Comparison of ENCODE assay signal across 19 cellular contexts in the genomic region with DNA sequence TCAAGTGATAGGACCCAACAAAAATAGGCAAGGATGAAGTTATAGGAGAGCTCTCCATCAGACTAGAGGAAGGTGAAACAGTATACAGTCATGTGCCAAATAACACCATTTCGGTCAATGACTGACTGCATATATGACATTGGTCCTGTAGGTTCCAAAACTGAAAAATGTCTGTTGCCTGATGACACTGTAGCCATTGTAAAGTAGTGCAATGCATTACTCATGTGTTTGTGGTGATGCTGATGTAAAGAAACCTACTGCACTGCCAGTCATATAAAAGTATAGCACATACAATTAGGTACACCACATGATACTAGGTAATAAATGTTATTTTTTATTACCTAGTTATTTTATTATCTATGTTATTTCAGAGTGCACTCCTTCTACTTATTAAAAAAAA.
DNase-seq lines count a peak whose midpoint lies in the region; ATAC-seq and TF ChIP-seq lines count a peak whose summit lies in the region.
"Had no signal": no experiment of that assay in that cellular context is flagged by ENCODE, and none has a peak within 500 bp of the region (broad histone marks: within the 10 kb centered on the region; RNA-seq: fewer than 3 reads in every experiment).

No MANE protein-coding gene starts in this region.

- H4K20me1 ChIP-seq in PC-9 (ENCODE audit: insufficient read depth), result no peaks in the 10 kb centered on the region

- peak; percentile 13 for ATAC-seq in stimulated activated effector memory CD8-positive, alpha-beta T cell treated with anti-CD3 and anti-CD28 coated beads, Interleukin-12 subunit alpha, Interleukin-12 subunit beta, amount 100 ng/mL, for 72 hours
- ATAC-seq in GM19023 (IDR thresholded peaks at IDR 0.05; ENCODE audit: unreplicated experiment) (no peak), HG02588 (IDR thresholded peaks at IDR 0.05; ENCODE audit: unreplicated experiment) (no peak)
- ATAC-seq: Right ventricle myocardium inferior had no signal

- 0 out of 2 replicates have a peak overlapping the region, but pooled peaks have one; percentile 61 for H3K4me2 ChIP-seq in PC-9

- no peaks in the 10 kb centered on the region for H3K79me2 ChIP-seq in PC-9 (ENCODE audit: low read depth)

- no peaks in the 10 kb centered on the region for H3K36me3 ChIP-seq in PC-9 (ENCODE audit: low read depth)
- H3K36me3 ChIP-seq: SJSA1 had no signal

- H3K9me3 ChIP-seq in PC-9 (ENCODE audit: insufficient read depth, low read depth), result no peaks in the 10 kb centered on the region
- H3K9me3 ChIP-seq: SJSA1 had no signal

- no peaks in the 10 kb centered on the region for H3K9me3 Mint-ChIP-seq in HFFc6
- H3K9me3 Mint-ChIP-seq in stimulated activated effector memory CD8-positive, alpha-beta T cell treated with anti-CD3 and anti-CD28 coated beads, Interleukin-12 subunit alpha, Interleukin-12 subunit beta, amount 100 ng/mL, for 72 hours, result no peaks in the 10 kb centered on the region

- H3K36me3 Mint-ChIP-seq in HFFc6 (ENCODE audit: low read depth), result no peaks in the 10 kb centered on the region
- H3K36me3 Mint-ChIP-seq in stimulated activated effector memory CD8-positive, alpha-beta T cell treated with anti-CD3 and anti-CD28 coated beads, Interleukin-12 subunit alpha, Interleukin-12 subunit beta, amount 100 ng/mL, for 72 hours, result no peaks in the 10 kb centered on the region

- H3K27me3 Mint-ChIP-seq in HFFc6 (ENCODE audit: insufficient read depth), result no peaks in the 10 kb centered on the region; the same call in 1 of the 2 replicates

- peaks cover 31% of the 10 kb centered on the region for H3K4me1 ChIP-seq in PC-9 (replicated peaks; ENCODE audit: insufficient read depth)

- H3K27ac Mint-ChIP-seq in HFFc6, result peak overlapping the region; percentile 34; the same call in 1 of the 2 replicates
- H3K27ac Mint-ChIP-seq in stimulated activated effector memory CD8-positive, alpha-beta T cell treated with anti-CD3 and anti-CD28 coated beads, Interleukin-12 subunit alpha, Interleukin-12 subunit beta, amount 100 ng/mL, for 72 hours, result no peak overlapping the region

- CTCF ChIA-PET in PC-9 (lab: Charles Lee), result no interaction called here

- H3K4me1 Mint-ChIP-seq in HFFc6 (ENCODE audit: low read depth), result peaks cover 25% of the 10 kb centered on the region
- H3K4me1 Mint-ChIP-seq in stimulated activated effector memory CD8-positive, alpha-beta T cell treated with anti-CD3 and anti-CD28 coated beads, Interleukin-12 subunit alpha, Interleukin-12 subunit beta, amount 100 ng/mL, for 72 hours, result no peaks in the 10 kb centered on the region

- H2AFZ ChIP-seq in PC-9, result no peak overlapping the region

- H3K27ac ChIP-seq in PC-9, result peak overlapping the region; percentile 95
- no peak overlapping the region for H3K27ac ChIP-seq in epithelial cell of prostate

- intact Hi-C loops in PC-9 (cut with micrococcal nuclease; ENCODE audit: unreplicated experiment), result loop anchor here (2.0 to 10.0 kb wide), 2 partner anchors 49 to 55 kb away; no protein-coding TSS in a partner anchor

- POLR2A ChIA-PET in PC-9 (lab: Charles Lee; ENCODE audit: unreplicated experiment), result no interaction called here

- no peak overlapping the region; the same call in 1 of the 2 replicates for H3K4me3 Mint-ChIP-seq in HFFc6
- no peak overlapping the region for H3K4me3 Mint-ChIP-seq in stimulated activated effector memory CD8-positive, alpha-beta T cell treated with anti-CD3 and anti-CD28 coated beads, Interleukin-12 subunit alpha, Interleukin-12 subunit beta, amount 100 ng/mL, for 72 hours

- BruUV-seq in PC-9 (replicated peaks; lab: Mats Ljungman, UMichigan), result no TSS peak

- no peak overlapping the region for H3K4me3 ChIP-seq in PC-9
- H3K4me3 ChIP-seq: SJSA1 had no signal

- peaks cover 20% of the 10 kb centered on the region for H3F3A ChIP-seq in PC-9 (ENCODE audit: insufficient read depth, low read depth)

- H3K27me3 ChIP-seq in PC-9 (ENCODE audit: insufficient read depth, low read depth), result no peaks in the 10 kb centered on the region
- H3K27me3 ChIP-seq: SJSA1 had no signal

- DNase-seq in HFFc6 (no peak), PC-9 (no peak), epithelial cell of prostate (ENCODE audit: low read depth, low spot score) (peak; percentile 8), OCI-M1 (lab: John Stamatoyannopoulos, UW) (no peak)
- no peak for DNase-seq in stimulated activated effector memory CD8-positive, alpha-beta T cell treated with anti-CD3 and anti-CD28 coated beads, Interleukin-12 subunit alpha, Interleukin-12 subunit beta, amount 100 ng/mL, for 72 hours (ENCODE audit: low spot score in 2 of 2)
- DNase-seq: Calu3, DMS153, DND-41, H7, KBM-7, MM.1S, NCI-H2029 treated with DMSO at 0.1 percent for 48 hours, NCI-H226, NCI-H510A, NCI-H69 had no signal

- TF ChIP-seq CTCF in HFFc6 (IDR thresholded peaks at IDR 0.05) (no peak), PC-9 (conservative IDR thresholded peaks at IDR 0.05) (no peak)

- H3K9me2 ChIP-seq in PC-9 (ENCODE audit: insufficient read depth), result no peaks in the 10 kb centered on the region
